ENCODE assay signal across 1 cellular context in the genomic region with DNA sequence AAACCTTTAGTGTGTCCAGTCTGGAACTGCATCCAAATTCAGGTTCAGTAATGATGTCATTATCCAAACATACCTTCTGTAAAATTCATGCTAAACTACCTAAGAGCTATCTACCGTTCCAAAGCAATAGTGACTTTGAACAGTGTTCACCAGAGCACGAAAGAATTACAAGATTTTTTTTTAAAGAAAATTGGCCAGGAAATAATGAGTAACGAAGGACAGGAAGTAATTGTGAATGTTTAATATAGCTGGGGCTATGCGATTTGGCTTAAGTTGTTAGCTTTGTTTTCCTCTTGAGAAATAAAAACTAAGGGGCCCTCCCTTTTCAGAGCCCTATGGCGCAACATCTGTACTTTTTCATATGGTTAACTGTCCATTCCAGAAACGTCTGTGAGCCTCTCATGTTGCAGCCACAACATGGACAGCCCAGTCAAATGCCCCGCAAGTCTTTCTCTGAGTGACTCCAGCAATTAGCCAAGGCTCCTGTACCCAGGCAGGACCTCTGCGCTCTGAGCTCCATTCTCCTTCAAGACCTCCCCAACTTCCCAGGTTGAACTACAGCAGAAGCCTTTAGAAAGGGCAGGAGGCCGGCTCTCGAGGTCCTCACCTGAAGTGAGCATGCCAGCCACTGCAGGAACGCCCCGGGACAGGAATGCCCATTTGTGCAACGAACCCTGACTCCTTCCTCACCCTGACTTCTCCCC.
TF ChIP-seq lines count a peak whose summit lies in the region.

No MANE protein-coding gene starts in this region.

TF ChIP-seq in liver, 16 proteins besides CTCF, POLR2A, EP300 and RAD21 (continued from another document):
- no peak for TF ChIP-seq REST (IDR thresholded peaks at IDR 0.05)
- TF ChIP-seq, protein P1, sequence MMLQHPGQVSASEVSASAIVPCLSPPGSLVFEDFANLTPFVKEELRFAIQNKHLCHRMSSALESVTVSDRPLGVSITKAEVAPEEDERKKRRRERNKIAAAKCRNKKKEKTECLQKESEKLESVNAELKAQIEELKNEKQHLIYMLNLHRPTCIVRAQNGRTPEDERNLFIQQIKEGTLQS (IDR thresholded peaks at IDR 0.05) = peak; percentile 50
- peak; percentile 76 to 81 for TF ChIP-seq JUND (IDR thresholded peaks at IDR 0.05)
- peak; percentile 15 for TF ChIP-seq YY1 (IDR thresholded peaks at IDR 0.05)
- TF ChIP-seq RXRA (IDR thresholded peaks at IDR 0.05) = no peak
- peak in 1 of 2 donors; percentile 10 for TF ChIP-seq EGR1 (IDR thresholded peaks at IDR 0.05; ENCODE audit: low read depth in 2 of 2)
- no peak for TF ChIP-seq FOXA1 (IDR thresholded peaks at IDR 0.05)
- peak; percentile 12 for TF ChIP-seq SP1 (IDR thresholded peaks at IDR 0.05)
- TF ChIP-seq TAF1 (conservative IDR thresholded peaks at IDR 0.05) = peak; percentile 16
- peak in 1 of 2 donors; percentile 15 for TF ChIP-seq GABPA (IDR thresholded peaks at IDR 0.05 in 1 of 2, conservative IDR thresholded peaks at IDR 0.05 in 1 of 2)
- TF ChIP-seq NR2F2 (IDR thresholded peaks at IDR 0.05) = no peak
- TF ChIP-seq HNF4A (conservative IDR thresholded peaks at IDR 0.05) = peak; percentile 17 to 48
TF ChIP-seq in liver: peak in this region for 9.
